ENCODE assay signal across 31 cellular contexts in genomic region chr11:80435345-80435744, GRCh38.
"Had no signal": no experiment of that assay in that cellular context is flagged by ENCODE, and none has a peak within 500 bp of the region (broad histone marks: within the 10 kb centered on the region; RNA-seq: fewer than 3 reads in every experiment).

No MANE protein-coding gene starts in this region.

- H3K4me3 ChIP-seq: ascending aorta, breast epithelium, cardiac muscle cell, esophagus muscularis mucosa, gastroesophageal sphincter, heart right ventricle had no signal

- ATAC-seq: activated CD4-positive, alpha-beta T cell treated with anti-CD3 and anti-CD28 coated beads for 36 hours; activated CD8-positive, alpha-beta memory T cell treated with anti-CD3 and anti-CD28 coated beads, Interleukin-2, amount 10 ng/mL, durations not matched to agents 7 days and 5 days; activated CD8-positive, alpha-beta T cell treated with anti-CD3 and anti-CD28 coated beads, Interleukin-2, amount 10 ng/mL, durations not matched to agents 7 days and 5 days; activated naive CD4-positive, alpha-beta T cell treated with anti-CD3 and anti-CD28 coated beads, Interleukin-2, amount 50 U/mL, for 72 hours; activated T-cell treated with anti-CD3 and anti-CD28 coated beads, Interleukin-2, amount 50 U/mL, for 72 hours; effector memory CD8-positive, alpha-beta T cell; foreskin keratinocyte; gastroesophageal sphincter; heart right ventricle; T-helper 17 cell had no signal

- H3K36me3 ChIP-seq: ascending aorta, breast epithelium, cardiac muscle cell, esophagus muscularis mucosa, gastroesophageal sphincter, heart right ventricle, WERI-Rb-1 had no signal

- DNase-seq: activated CD4-positive, alpha-beta memory T cell treated with anti-CD3 and anti-CD28 coated beads for 36 hours; activated CD4-positive, alpha-beta T cell treated with anti-CD3 and anti-CD28 coated beads for 36 hours; activated CD4-positive, alpha-beta T cell treated with anti-CD3 and anti-CD28 coated beads, Interleukin-2, amount 10 ng/mL, durations not matched to agents 24 days and 14 days; activated CD4-positive, CD25-positive, alpha-beta regulatory T cell; activated CD4-positive, CD25-positive, alpha-beta regulatory T cell treated with anti-CD3 and anti-CD28 coated beads, Interleukin-2, amount 50 U/mL, for 72 hours; activated CD8-positive, alpha-beta memory T cell treated with anti-CD3 and anti-CD28 coated beads, Interleukin-2, amount 10 ng/mL, durations not matched to agents 7 days and 5 days; activated CD8-positive, alpha-beta memory T cell treated with anti-CD3 and anti-CD28 coated beads, Interleukin-2, amount 50 U/mL, for 4 hours; activated CD8-positive, alpha-beta T cell treated with anti-CD3 and anti-CD28 coated beads, Interleukin-2, amount 10 ng/mL, durations not matched to agents 7 days and 5 days; activated gamma-delta T cell; activated naive CD4-positive, alpha-beta T cell; activated naive CD4-positive, alpha-beta T cell treated with anti-CD3 and anti-CD28 coated beads, Interleukin-2, amount 10 ng/mL, durations not matched to agents 7 days and 5 days; activated naive CD8-positive, alpha-beta T cell treated with anti-CD3 and anti-CD28 coated beads, Interleukin-2, amount 10 ng/mL, durations not matched to agents 7 days and 5 days; activated T-cell treated with anti-CD3 and anti-CD28 coated beads, Interleukin-2, amount 50 U/mL, for 24 hours; activated T-cell treated with anti-CD3 and anti-CD28 coated beads, Interleukin-2, amount 50 U/mL, for 72 hours; cortex of kidney; dermis blood vessel endothelial cell; effector CD4-positive, alpha-beta T cell; effector memory CD8-positive, alpha-beta T cell; erythroblast; foreskin keratinocyte; heart right ventricle; T-helper 1 cell; T-helper 17 cell; T1000; WERI-Rb-1 had no signal

- H3K27me3 ChIP-seq: ascending aorta, breast epithelium, cardiac muscle cell, foreskin keratinocyte, heart right ventricle had no signal

- H3K4me1 ChIP-seq: ascending aorta, breast epithelium, esophagus muscularis mucosa, foreskin keratinocyte, gastroesophageal sphincter, heart right ventricle had no signal

- H3K27ac ChIP-seq: ascending aorta, breast epithelium, cardiac muscle cell, esophagus muscularis mucosa, foreskin keratinocyte, gastroesophageal sphincter, heart right ventricle, WERI-Rb-1 had no signal

- H3K9me3 ChIP-seq: ascending aorta, breast epithelium, esophagus muscularis mucosa, gastroesophageal sphincter, heart right ventricle had no signal
